Comparison of ENCODE assay signal across 8 cellular contexts in the genomic region with DNA sequence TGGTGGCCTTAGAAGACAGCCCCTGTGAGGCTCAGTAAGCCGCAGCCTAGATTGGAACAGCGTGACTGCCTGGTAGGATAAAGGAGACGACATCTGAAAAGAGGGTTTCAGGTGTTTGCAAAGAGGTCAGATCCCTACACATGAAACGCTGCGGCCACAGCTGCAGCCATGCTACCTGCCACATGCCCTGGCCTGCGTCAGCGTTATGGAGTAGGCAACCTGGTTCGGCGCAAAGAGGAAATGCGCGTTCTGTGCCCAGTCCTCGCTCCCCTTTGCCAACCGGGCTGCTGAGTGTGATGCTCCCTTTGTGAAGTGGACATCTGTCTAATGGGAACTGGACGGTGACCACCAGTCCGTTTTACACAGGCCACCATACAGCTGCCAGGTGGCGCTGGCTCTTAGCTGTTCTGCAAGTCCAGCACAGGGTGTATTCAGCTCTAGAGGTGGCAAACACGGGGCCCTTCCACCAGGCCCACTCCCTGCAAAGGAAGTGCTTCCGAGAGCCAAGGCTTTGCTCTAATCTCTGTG.
DNase-seq lines count a peak whose midpoint lies in the region; ATAC-seq and TF ChIP-seq lines count a peak whose summit lies in the region.
"Had no signal": no experiment of that assay in that cellular context is flagged by ENCODE, and none has a peak within 500 bp of the region (broad histone marks: within the 10 kb centered on the region; RNA-seq: fewer than 3 reads in every experiment).

No MANE protein-coding gene starts in this region.

- H3K27ac ChIP-seq in coronary artery = peak overlapping the region in 1 of 2 donors; percentile 56
- peak overlapping the region; percentile 10 for H3K27ac ChIP-seq in skeletal muscle tissue (ENCODE audit: low read depth, low read length)

- H3F3A ChIP-seq in Loucy (ENCODE audit: low read depth) = peaks cover 22% of the 10 kb centered on the region

- TF ChIP-seq CTCF in Loucy (conservative IDR thresholded peaks at IDR 0.05; ENCODE audit: low read length) (peak; percentile 49), coronary artery (IDR thresholded peaks at IDR 0.05) (no peak)

- TF ChIP-seq POLR2A in GM18951 (IDR thresholded peaks at IDR 0.05; ENCODE audit: extremely low read depth, insufficient read depth, insufficient read length) = peak; percentile 27

- H3K4me3 ChIP-seq in Loucy (ENCODE audit: low read length, poor library complexity, severe bottlenecking) = peak overlapping the region; percentile 87
- peak overlapping the region; percentile 16 for H3K4me3 ChIP-seq in coronary artery
- H3K4me3 ChIP-seq in skeletal muscle tissue (ENCODE audit: low read length in 3 of 3) = no peak overlapping the region

- DNase-seq in coronary artery (ENCODE audit: low spot score) = no peak
- DNase-seq in ACHN = no peak
- DNase-seq: NCI-H1417 treated with DMSO at 0.1 percent for 48 hours had no signal

- H3K9me2 ChIP-seq in Loucy (replicated peaks; ENCODE audit: low read depth, low read length) = no peaks in the 10 kb centered on the region

- H3K27me3 ChIP-seq in Loucy (ENCODE audit: insufficient read depth, low read length, poor library complexity, severe bottlenecking) (no peaks in the 10 kb centered on the region), skeletal muscle tissue (ENCODE audit: control insufficient read depth in 3 of 3, insufficient read depth in 3 of 3, low read length in 3 of 3) (no peaks in the 10 kb centered on the region)

- peaks cover 56% of the 10 kb centered on the region for H4K20me1 ChIP-seq in Loucy (ENCODE audit: insufficient read depth, low read length, poor library complexity, severe bottlenecking)

- H3K36me3 ChIP-seq in Loucy (ENCODE audit: insufficient read depth, low read length) (peaks cover 86% of the 10 kb centered on the region), skeletal muscle tissue (ENCODE audit: control insufficient read depth in 3 of 3, insufficient read depth in 3 of 3, low read length in 3 of 3) (peaks cover 0 to 2% (median 0%) of the 10 kb centered on the region in 3 donors)

- in situ Hi-C loops in GM18951 (cut with MboI; ENCODE audit: low sequenced_read_pairs, unreplicated experiment) (no loop called here), ACHN (cut with HindIII; ENCODE audit: low pct_ligation_motif_present, low pct_unique_long_range_greater_than_20kb, low sequenced_read_pairs) (no loop called here)

- ATAC-seq in GM18511 (IDR thresholded peaks at IDR 0.05; ENCODE audit: unreplicated experiment) (no peak), GM21390 (IDR thresholded peaks at IDR 0.05; ENCODE audit: unreplicated experiment) (no peak)

- H3K4me1 ChIP-seq in Loucy (ENCODE audit: insufficient read depth, low read length, poor library complexity, severe bottlenecking) (peaks cover 94% of the 10 kb centered on the region), skeletal muscle tissue (ENCODE audit: control insufficient read depth in 3 of 3, insufficient read depth in 3 of 3, low read length in 3 of 3) (peaks cover 11 to 45% (median 32%) of the 10 kb centered on the region in 3 donors)

- peaks cover 98% of the 10 kb centered on the region for H3K79me2 ChIP-seq in Loucy (ENCODE audit: insufficient read depth, low read length)

- peak overlapping the region; percentile 97 for H3K9ac ChIP-seq in Loucy (ENCODE audit: low read depth, low read length, poor library complexity, severe bottlenecking)
- peak overlapping the region in 1 of 3 donors; percentile 35 for H3K9ac ChIP-seq in skeletal muscle tissue (ENCODE audit: low read depth in 1 of 3, low read length in 3 of 3)

- H2AFZ ChIP-seq in Loucy (ENCODE audit: low read length) = no peak overlapping the region

- peak overlapping the region; percentile 97 for H3K4me2 ChIP-seq in Loucy (ENCODE audit: low read depth, low read length, poor library complexity, severe bottlenecking)

- H3K9me3 ChIP-seq in Loucy (ENCODE audit: insufficient read depth, low read depth, low read length) (no peaks in the 10 kb centered on the region), skeletal muscle tissue (ENCODE audit: control insufficient read depth in 3 of 3, low read length in 3 of 3) (no peaks in the 10 kb centered on the region)

Comparison
In these comparisons a context has a peak if more than half of its experiments do, and no peak if none do; other contexts are left out.
1. H3K4me3 ChIP-seq: peak in Loucy (single experiment) and coronary artery (single experiment); none in skeletal muscle tissue (0 of 3).